In genomic region chr2:84870306-84870705, GRCh38 we compare ENCODE assay signal across 11 cellular contexts. TPM values are rescaled to one million over a fixed set of nuclear protein-coding genes. Genes with fewer than 3 reads are reported as not detected.
A peak's percentile ranks its signal among the peaks of the same experiment; 100 is the strongest.
DNase-seq lines count a peak whose midpoint lies in the region; ATAC-seq and TF ChIP-seq lines count a peak whose summit lies in the region.
"Had no signal": no experiment of that assay in that cellular context is flagged by ENCODE, and none has a peak within 500 bp of the region (broad histone marks: within the 10 kb centered on the region; RNA-seq: fewer than 3 reads in every experiment).

No MANE protein-coding gene starts in this region.

- peak; percentile 39 for TF ChIP-seq CTCF in DOHH2 (IDR thresholded peaks at IDR 0.05; ENCODE audit: low read depth, low read length, poor library complexity, severe bottlenecking)

- no peak overlapping the region for H3K4me2 ChIP-seq in DOHH2 (ENCODE audit: low read length)

- H3K9me2 ChIP-seq in DOHH2 (replicated peaks; ENCODE audit: control insufficient read depth, low read length): no peaks in the 10 kb centered on the region

- H4K20me1 ChIP-seq in DOHH2 (ENCODE audit: control insufficient read depth, insufficient read depth, low read depth, low read length): no peaks in the 10 kb centered on the region

- 0 out of 2 replicates have a peak, but pooled peaks cover 4% of the 10 kb centered on the region for H3K27me3 ChIP-seq in DOHH2 (ENCODE audit: control insufficient read depth, low read length)
- no peaks in the 10 kb centered on the region for H3K27me3 ChIP-seq in effector memory CD4-positive, alpha-beta T cell (replicated peaks; ENCODE audit: control insufficient read depth, insufficient read depth, low read length, poor library complexity, severe bottlenecking)

- no peaks in the 10 kb centered on the region for H3K79me2 ChIP-seq in DOHH2 (ENCODE audit: control insufficient read depth, low read length)

- H3K36me3 ChIP-seq in DOHH2 (ENCODE audit: control insufficient read depth, low read length): no peaks in the 10 kb centered on the region
- H3K36me3 ChIP-seq in effector memory CD4-positive, alpha-beta T cell (ENCODE audit: control insufficient read depth, insufficient read depth, low read length): peaks cover 9% of the 10 kb centered on the region

- H3K4me3 ChIP-seq in DOHH2 (ENCODE audit: low read length): no peak overlapping the region
- H3K4me3 ChIP-seq in effector memory CD4-positive, alpha-beta T cell (ENCODE audit: insufficient read depth, low read depth, low read length, poor library complexity, severe bottlenecking): no peak overlapping the region

- H3K9me3 ChIP-seq in DOHH2 (ENCODE audit: control insufficient read depth, insufficient read depth, low read length): no peaks in the 10 kb centered on the region
- H3K9me3 ChIP-seq in effector memory CD4-positive, alpha-beta T cell (ENCODE audit: control insufficient read depth, low read length): no peaks in the 10 kb centered on the region

- no peaks in the 10 kb centered on the region for H3K4me1 ChIP-seq in DOHH2 (ENCODE audit: control insufficient read depth, low read length)
- peaks cover 31% of the 10 kb centered on the region for H3K4me1 ChIP-seq in effector memory CD4-positive, alpha-beta T cell (ENCODE audit: control insufficient read depth, insufficient read depth, low read length, poor library complexity, severe bottlenecking)

- DNase-seq in SK-N-DZ (ENCODE audit: low spot score) (peak; percentile 77), islet precursor cell (peak; percentile 39), globus pallidus (ENCODE audit: low spot score) (no peak)
- DNase-seq in effector memory CD4-positive, alpha-beta T cell: no peak
- DNase-seq: COR-L47, GOT3, NCI-H1694 treated with DMSO at 0.1 percent for 48 hours, T-helper 1 cell had no signal

- no peak overlapping the region for H3K27ac ChIP-seq in DOHH2 (ENCODE audit: low read depth, low read length)
- no peak overlapping the region for H3K27ac ChIP-seq in effector memory CD4-positive, alpha-beta T cell (ENCODE audit: insufficient read depth, low read length, poor library complexity, severe bottlenecking)

- ATAC-seq in GM18511 (IDR thresholded peaks at IDR 0.05; ENCODE audit: unreplicated experiment) (peak; percentile 66), HG03432 (IDR thresholded peaks at IDR 0.05; ENCODE audit: unreplicated experiment) (no peak)

- no peaks in the 10 kb centered on the region for H3F3A ChIP-seq in DOHH2 (ENCODE audit: control insufficient read depth, insufficient read depth)

RNA-seq across cellular contexts. Expression of gene TRABD2A, which starts 10.6 kb away (rescaled TPM):
- polyA plus RNA-seq in SK-N-DZ (2014; cell fraction: cytosol; rRNA removed): 0.29 and 0.59 TPM in 2 replicates
- polyA plus RNA-seq in SK-N-DZ (2014; cell fraction: nucleus; rRNA removed): not detected in 2 replicates

RNA-seq across cellular contexts. Expression of gene TMSB10, which starts 35.1 kb away (rescaled TPM):
- 5,716 and 6,225 TPM in 2 replicates for polyA plus RNA-seq in SK-N-DZ (2014; cell fraction: cytosol; rRNA removed)
- polyA plus RNA-seq in SK-N-DZ (2014; cell fraction: nucleus; rRNA removed): 3,361 and 4,439 TPM in 2 replicates

Comparison
In these comparisons a context has a peak if more than half of its experiments do, and no peak if none do; other contexts are left out.
1. DNase-seq: peak in SK-N-DZ (single experiment) and islet precursor cell (single experiment); none in effector memory CD4-positive, alpha-beta T cell (0 of 3) and globus pallidus (single experiment).